ENCODE assay signal across 8 cellular contexts in the genomic region with DNA sequence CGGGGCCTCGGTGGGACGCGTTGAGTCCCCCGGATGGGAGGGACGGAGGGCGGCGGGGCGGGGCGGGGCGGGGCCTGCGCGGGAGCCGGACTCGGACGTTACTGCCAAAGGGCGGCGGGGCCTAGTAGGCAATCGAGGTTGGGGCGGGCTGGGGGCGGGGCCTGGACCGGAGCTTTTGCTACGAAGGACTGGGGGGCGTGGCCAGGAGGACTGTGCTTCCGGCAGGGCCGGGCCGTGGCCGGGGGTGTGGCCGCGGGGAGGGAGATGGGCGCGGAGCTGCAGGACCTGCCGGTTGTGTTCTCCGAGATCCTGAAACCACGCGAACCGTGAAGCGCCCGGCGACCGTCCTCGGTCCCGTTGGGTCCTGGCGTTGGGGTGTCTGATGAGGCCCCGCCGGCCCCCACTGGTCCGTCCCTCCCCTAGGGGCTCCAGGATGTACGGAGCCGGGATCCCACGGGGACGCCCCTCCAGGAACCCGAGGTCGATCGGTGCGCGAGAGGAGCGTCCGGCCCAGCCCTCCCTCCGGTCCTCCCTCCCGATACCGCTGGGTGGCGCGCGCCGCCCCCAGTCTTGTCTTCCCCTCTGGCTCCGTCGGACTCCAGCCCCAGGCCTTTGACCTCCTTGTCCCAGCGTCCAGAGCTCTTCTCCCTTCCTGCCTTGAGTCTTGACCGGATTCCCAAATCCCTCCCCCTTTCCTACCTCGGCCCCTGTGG. TPM values are rescaled to one million over a fixed set of nuclear protein-coding genes. Genes with fewer than 3 reads are reported as not detected.
DNase-seq lines count a peak whose midpoint lies in the region; ATAC-seq and TF ChIP-seq lines count a peak whose summit lies in the region.

No MANE protein-coding gene starts in this region.

- peak; percentile 67 for ATAC-seq in GM21447 (IDR thresholded peaks at IDR 0.05; ENCODE audit: unreplicated experiment)

- H3K4me1 ChIP-seq in HUES6 (ENCODE audit: control insufficient read depth, insufficient read depth, low read length) = peaks cover 38% of the 10 kb centered on the region
- H3K4me1 ChIP-seq in mononuclear cell (ENCODE audit: insufficient read depth, low read length) = peaks cover 21% of the 10 kb centered on the region

- peak overlapping the region; percentile 78; the same call in 1 of the 2 replicates for H3K27ac ChIP-seq in HUES6 (ENCODE audit: low read depth, low read length)

- H3K4me3 ChIP-seq in HUES6 (ENCODE audit: low read depth, low read length) (peak overlapping the region; percentile 69), epithelial cell of esophagus (ENCODE audit: low read length) (peak overlapping the region; percentile 57), mononuclear cell (ENCODE audit: low read length) (peak overlapping the region; percentile 53)

- no peaks in the 10 kb centered on the region; the same call in 1 of the 2 replicates for H3K36me3 ChIP-seq in HUES6 (ENCODE audit: control insufficient read depth, insufficient read depth, low read length)

- peak overlapping the region; percentile 80 for H3K9ac ChIP-seq in HUES6 (ENCODE audit: low read length)

- H3K9me3 ChIP-seq in HUES6 (ENCODE audit: control insufficient read depth, insufficient read depth, low read depth, low read length) (no peaks in the 10 kb centered on the region), mononuclear cell (ENCODE audit: low read depth, low read length) (no peaks in the 10 kb centered on the region)

- DNase-seq in DMS114 treated with DMSO at 0.1 percent for 48 hours (lab: John Stamatoyannopoulos, UW; ENCODE audit: unreplicated experiment) (peak; percentile 100), NOMO-1 treated with dmso at 0.1 percent for 144 hours (lab: John Stamatoyannopoulos, UW; ENCODE audit: unreplicated experiment) (peak; percentile 97), epithelial cell of esophagus (ENCODE audit: low read depth) (peak; percentile 98)
- DNase-seq in activated CD8-positive, alpha-beta memory T cell treated with anti-CD3 and anti-CD28 coated beads, Interleukin-2, amount 50 U/mL, for 1 hour (ENCODE audit: extremely low read depth) = peak; percentile 84
- DNase-seq in stimulated activated CD8-positive, alpha-beta memory T cell treated with anti-CD3 and anti-CD28 coated beads, Interleukin-4, amount 100 ng/mL, for 4 hours (ENCODE audit: low read depth in 2 of 2, low spot score in 1 of 2) = peak; percentile 94

- peak; percentile 61 for TF ChIP-seq CTCF in epithelial cell of esophagus (IDR thresholded peaks at IDR 0.05; ENCODE audit: insufficient read depth, low read depth, low read length, missing control alignments)

- H3K27me3 ChIP-seq in HUES6 (ENCODE audit: control insufficient read depth, insufficient read depth, low read length) = no peaks in the 10 kb centered on the region
- no peaks in the 10 kb centered on the region for H3K27me3 ChIP-seq in mononuclear cell (ENCODE audit: insufficient read depth, low read length)

RNA-seq across cellular contexts. Expression of a gene that starts 0.6 kb away (rescaled TPM):
- total RNA-seq in mononuclear cell = 2.3 TPM

RNA-seq across cellular contexts. Expression of a gene that starts 9.2 kb away (rescaled TPM):
- total RNA-seq in mononuclear cell = not detected

RNA-seq across cellular contexts. Expression of a gene that starts 20.1 kb away (rescaled TPM):
- 0.31 TPM for total RNA-seq in mononuclear cell

RNA-seq across cellular contexts. Expression of a gene that starts 23.6 kb away (rescaled TPM):
- total RNA-seq in mononuclear cell = 90.1 TPM

RNA-seq across cellular contexts. Expression of a gene that starts 44.0 kb away (rescaled TPM):
- not detected for total RNA-seq in mononuclear cell

Comparison
In these comparisons a context has a peak if more than half of its experiments do, and no peak if none do; other contexts are left out.
1. Peak in every context shown above with its lines: DNase-seq, ATAC-seq, H3K4me3 ChIP-seq and H3K27ac ChIP-seq.